11 cellular contexts compared by ENCODE assay signal in genomic region chr1:175169305-175170018, GRCh38. TPM values are rescaled to one million over a fixed set of nuclear protein-coding genes. Genes with fewer than 3 reads are reported as not detected.
DNase-seq lines count a peak whose midpoint lies in the region; ATAC-seq, FAIRE-seq and TF ChIP-seq lines count a peak whose summit lies in the region.
"Had no signal": no experiment of that assay in that cellular context is flagged by ENCODE, and none has a peak within 500 bp of the region (broad histone marks: within the 10 kb centered on the region; RNA-seq: fewer than 3 reads in every experiment).

No MANE protein-coding gene starts in this region.

- H3K9me3 Mint-ChIP-seq in type B pancreatic cell, result no peaks in the 10 kb centered on the region

- WGBS in right cardiac atrium, result 74% methylated on average over 6 of the region's 6 CpGs
- 80 to 83% methylated on average over 6 of the region's 6 CpGs for WGBS in aorta, 2 donors

- peaks cover 5% of the 10 kb centered on the region for H3K36me3 Mint-ChIP-seq in type B pancreatic cell

- H3K4me1 ChIP-seq in right cardiac atrium (ENCODE audit: control insufficient read depth, insufficient read depth, low read length) (peaks cover 3% of the 10 kb centered on the region), aorta (ENCODE audit: control insufficient read depth in 1 of 2, insufficient read depth in 2 of 2, low read length in 2 of 2) (no peaks in the 10 kb centered on the region)

- peaks cover 11% of the 10 kb centered on the region for H3K4me1 Mint-ChIP-seq in type B pancreatic cell (ENCODE audit: unreplicated experiment)

- H3K9me3 ChIP-seq in right cardiac atrium (ENCODE audit: control insufficient read depth, low read length) (no peaks in the 10 kb centered on the region), aorta (ENCODE audit: control insufficient read depth, low read length) (no peaks in the 10 kb centered on the region)
- H3K9me3 ChIP-seq: BLaER1 treated with 17β-estradiol and CSF1 and Interleukin-3, amounts not matched to agents 10 nM and 100 nM had no signal

- H3K36me3 ChIP-seq in aorta (ENCODE audit: control insufficient read depth in 1 of 2, insufficient read depth in 2 of 2, low read length in 1 of 2), result peaks cover 0 to 2% of the 10 kb centered on the region in 2 donors

- no peak for TF ChIP-seq CTCF in fibroblast of the aortic adventitia (IDR thresholded peaks at IDR 0.05; ENCODE audit: insufficient read depth, low read length)
- TF ChIP-seq CTCF in type B pancreatic cell (conservative IDR thresholded peaks at IDR 0.05), result no peak

- H3K27me3 ChIP-seq in right cardiac atrium (ENCODE audit: control insufficient read depth, insufficient read depth), result no peaks in the 10 kb centered on the region
- no peaks in the 10 kb centered on the region for H3K27me3 ChIP-seq in aorta (ENCODE audit: control insufficient read depth in 1 of 2, insufficient read depth in 2 of 2, low read length in 1 of 2)
- H3K27me3 ChIP-seq: BLaER1 treated with 17β-estradiol and CSF1 and Interleukin-3, amounts not matched to agents 10 nM and 100 nM had no signal

- intact Hi-C loops in right cardiac atrium (cut with DNase I) (loop anchor here in 1 of 4 donors (10.0 kb wide), 1 partner anchor 55 kb away; no protein-coding TSS in a partner anchor), cardiac septum (cut with DNase I) (no loop called here), aorta (cut with DNase I) (no loop called here)

- FAIRE-seq in urothelium cell line (lab: Jason Lieb, UNC), result peak; percentile 55

- no peak overlapping the region for H3K4me3 ChIP-seq in right cardiac atrium (ENCODE audit: low read length)
- no peak overlapping the region for H3K4me3 ChIP-seq in fibroblast of the aortic adventitia (ENCODE audit: low read depth, low read length)
- H3K4me3 ChIP-seq in aorta (ENCODE audit: low read length in 2 of 2), result no peak overlapping the region
- H3K4me3 ChIP-seq: BLaER1 treated with 17β-estradiol and CSF1 and Interleukin-3, amounts not matched to agents 10 nM and 100 nM had no signal

- no peak overlapping the region for H3K27ac Mint-ChIP-seq in type B pancreatic cell

- H3K27ac ChIP-seq in right cardiac atrium (ENCODE audit: low read length) (no peak overlapping the region), aorta (ENCODE audit: low read depth in 1 of 2, low read length in 2 of 2) (no peak overlapping the region)
- H3K27ac ChIP-seq: BLaER1 treated with 17β-estradiol and CSF1 and Interleukin-3, amounts not matched to agents 10 nM and 100 nM had no signal

- no peak for DNase-seq in right cardiac atrium
- DNase-seq in cardiac septum (ENCODE audit: low spot score), result no peak
- DNase-seq in SHP77 treated with DMSO at 0.1 percent for 48 hours (lab: John Stamatoyannopoulos, UW), result peak; percentile 19
- peak; percentile 14 for DNase-seq in fibroblast of the aortic adventitia (ENCODE audit: low read depth)
- peak; percentile 16 for DNase-seq in urothelium cell line (ENCODE audit: low spot score)
- DNase-seq in type B pancreatic cell (ENCODE audit: extremely low spot score, unreplicated experiment), result no peak
- DNase-seq in aorta, result no peak
- DNase-seq: effector CD4-positive, alpha-beta T cell had no signal

- ATAC-seq in right cardiac atrium (peak; percentile 12 to 79), HG02678 (IDR thresholded peaks at IDR 0.05; ENCODE audit: unreplicated experiment) (no peak), aorta (ENCODE audit: low FRiP score) (no peak)
- ATAC-seq: Right ventricle myocardium inferior had no signal

- no peak overlapping the region for H3K4me3 Mint-ChIP-seq in type B pancreatic cell

- H3K27me3 Mint-ChIP-seq in type B pancreatic cell, result no peaks in the 10 kb centered on the region

RNA-seq across cellular contexts. Expression of gene KIAA0040, which starts 23.1 kb away (rescaled TPM):
- 10 to 100 TPM; 17.6 to 36.0 (median 22.3) TPM for total RNA-seq in right cardiac atrium
- 7.5 TPM for polyA plus RNA-seq in right cardiac atrium
- 9.7 TPM for total RNA-seq in cardiac septum
- total RNA-seq in fibroblast of the aortic adventitia (ENCODE audit: low replicate concordance), result 0.33 and 0.99 TPM in 2 replicates
- 7.3 and 10.3 TPM in 2 replicates for total RNA-seq in type B pancreatic cell (ENCODE audit: low replicate concordance)
- total RNA-seq in aorta, result 10 to 100 TPM; 23.0 to 25.8 TPM
- 10 to 100 TPM in 1 of 2 donors, 1 to 10 TPM in 1; 5.6 to 11.1 TPM for polyA plus RNA-seq in aorta

Comparison
In these comparisons a context has a peak if more than half of its experiments do, and no peak if none do; other contexts are left out.
1. ATAC-seq: peak in right cardiac atrium (2 of 2); none in HG02678 (single experiment) and aorta (single experiment).
2. DNase-seq: peak in SHP77 treated with DMSO at 0.1 percent for 48 hours (single experiment), fibroblast of the aortic adventitia (single experiment) and urothelium cell line (single experiment); none in right cardiac atrium (0 of 3), cardiac septum (single experiment), type B pancreatic cell (single experiment) and aorta (0 of 2).